ENCODE assay signal across 11 cellular contexts in genomic region chr17:12924614-12925013, GRCh38.
"Had no signal": no experiment of that assay in that cellular context is flagged by ENCODE, and none has a peak within 500 bp of the region (broad histone marks: within the 10 kb centered on the region; RNA-seq: fewer than 3 reads in every experiment).

No MANE protein-coding gene starts in this region.

- H3K27ac Mint-ChIP-seq: GM23338, HFFc6 had no signal

- H3K36me3 ChIP-seq: HAP-1 had no signal

- DNase-seq: GM23248, GOT3, H7, H9, HCEC 1CT, HFFc6 had no signal

- H3K9ac ChIP-seq: GM23248 had no signal

- H3K27ac ChIP-seq: GM23248 had no signal

- FAIRE-seq: H1, H54 had no signal

- H3K4me2 ChIP-seq: GM23338 had no signal

- H3K9me3 Mint-ChIP-seq: GM23338, H9, HFFc6 had no signal

- H3K4me1 ChIP-seq: HAP-1 had no signal

- H3K9me3 ChIP-seq: HAP-1 had no signal

- H3K4me3 Mint-ChIP-seq: GM23338, H9, HFFc6 had no signal

- H2AFZ ChIP-seq: GM23248, GM23338 had no signal

- H3K4me1 Mint-ChIP-seq: GM23338, H9 had no signal

- H3K4me3 ChIP-seq: GM23248, GM23338, HAP-1 had no signal

- ATAC-seq: GM23338, HCT116 had no signal
